8 cellular contexts compared by ENCODE assay signal in the genomic region with DNA sequence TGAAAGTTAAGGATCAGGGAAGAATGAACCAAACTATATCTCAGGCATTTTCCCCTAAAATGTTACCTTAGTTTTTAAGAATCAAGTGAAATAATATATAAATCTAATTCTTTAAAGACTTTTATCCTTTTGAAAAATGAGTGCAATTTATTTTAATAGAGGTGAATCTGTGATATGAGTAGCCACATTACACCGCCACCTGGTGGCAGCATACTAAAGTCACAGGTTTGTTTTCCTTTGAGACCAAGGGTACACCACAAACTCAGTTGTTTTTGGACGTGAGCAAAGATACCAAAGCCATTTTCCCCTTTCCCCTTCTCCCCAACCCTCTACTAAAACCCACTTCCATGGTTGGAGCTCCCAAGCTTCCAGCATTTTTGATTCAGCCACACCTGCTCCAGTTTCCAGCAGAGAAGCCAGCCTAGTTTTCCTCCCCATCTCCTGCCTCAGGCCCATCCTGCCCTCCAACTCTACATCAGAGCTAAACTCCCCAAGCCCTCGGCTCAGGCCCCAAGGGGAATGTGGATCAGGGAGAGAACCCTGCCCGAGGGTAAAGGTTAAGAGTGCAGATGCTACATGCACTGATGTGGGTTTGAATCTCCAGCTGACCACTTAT. TPM values are rescaled to one million over a fixed set of nuclear protein-coding genes. Genes with fewer than 3 reads are reported as not detected.
DNase-seq lines count a peak whose midpoint lies in the region; ATAC-seq and TF ChIP-seq lines count a peak whose summit lies in the region.

No MANE protein-coding gene starts in this region.

- POLR2A ChIA-PET in activated CD8-positive, alpha-beta T cell treated with anti-CD3 and anti-CD28 coated beads for 36 hours (lab: Charles Lee), result interaction anchor here (0.6 to 0.8 kb wide), 2 partner anchors 305 to 366 kb away, joined by 3 read pairs; no protein-coding TSS in a partner anchor

- peaks cover 4% of the 10 kb centered on the region for H3K4me1 Mint-ChIP-seq in activated CD8-positive, alpha-beta T cell treated with anti-CD3 and anti-CD28 coated beads for 36 hours (ENCODE audit: low read depth)
- H3K4me1 Mint-ChIP-seq in effector memory CD8-positive, alpha-beta T cell (ENCODE audit: low read depth in 2 of 2), result peaks cover 5 to 6% of the 10 kb centered on the region in 2 donors

- peaks cover 4% of the 10 kb centered on the region for H3K9me3 Mint-ChIP-seq in activated CD8-positive, alpha-beta T cell treated with anti-CD3 and anti-CD28 coated beads for 36 hours
- H3K9me3 Mint-ChIP-seq in effector memory CD8-positive, alpha-beta T cell, result peaks cover 0 to 4% of the 10 kb centered on the region in 2 donors

- no peak overlapping the region for H3K4me3 Mint-ChIP-seq in activated CD8-positive, alpha-beta T cell treated with anti-CD3 and anti-CD28 coated beads for 36 hours
- no peak overlapping the region for H3K4me3 Mint-ChIP-seq in effector memory CD8-positive, alpha-beta T cell

- DNase-seq in activated CD4-positive, CD25-positive, alpha-beta regulatory T cell (lab: John Stamatoyannopoulos, UW), result peak; percentile 31 to 55 (median 50)
- DNase-seq in NCI-H446 (lab: John Stamatoyannopoulos, UW) (peak; percentile 71 to 80), mucosa of descending colon (peak in 2 of 3 donors; percentile 51 to 82)
- peak; percentile 87 for DNase-seq in activated CD8-positive, alpha-beta T cell treated with anti-CD3 and anti-CD28 coated beads for 36 hours
- DNase-seq in effector memory CD8-positive, alpha-beta T cell, result peak; percentile 52 to 62 (median 55)
- DNase-seq in stimulated activated CD8-positive, alpha-beta memory T cell treated with anti-CD3 and anti-CD28 coated beads, Interleukin-7, amount 100 ng/mL, for 24 hours (ENCODE audit: low read depth), result peak; percentile 54

- no peaks in the 10 kb centered on the region for H3K4me1 ChIP-seq in mucosa of descending colon (ENCODE audit: low read depth)

- H3K27ac Mint-ChIP-seq in activated CD8-positive, alpha-beta T cell treated with anti-CD3 and anti-CD28 coated beads for 36 hours, result no peak overlapping the region
- peak overlapping the region in 1 of 2 donors; percentile 29 for H3K27ac Mint-ChIP-seq in effector memory CD8-positive, alpha-beta T cell

- H3K36me3 ChIP-seq in mucosa of descending colon (ENCODE audit: low read depth), result no peaks in the 10 kb centered on the region

- peak; percentile 88 for TF ChIP-seq CTCF in activated CD8-positive, alpha-beta T cell treated with anti-CD3 and anti-CD28 coated beads for 36 hours (IDR thresholded peaks at IDR 0.05)
- peak; percentile 52 for TF ChIP-seq CTCF in mucosa of descending colon (IDR thresholded peaks at IDR 0.05)

- intact Hi-C loops in activated CD8-positive, alpha-beta T cell treated with anti-CD3 and anti-CD28 coated beads for 36 hours (cut with micrococcal nuclease), result loop anchor here (10.0 kb wide), 1 partner anchor 116 kb away; no protein-coding TSS in a partner anchor
- intact Hi-C loops in mucosa of descending colon (cut with DNase I, micrococcal nuclease), result loop anchor here in 1 of 2 donors (10.0 kb wide), 1 partner anchor 116 kb away; no protein-coding TSS in a partner anchor

- ATAC-seq in activated CD4-positive, CD25-positive, alpha-beta regulatory T cell treated with anti-CD3 and anti-CD28 coated beads, Interleukin-2, amount 50 U/mL, for 24 hours, result no peak
- peak; percentile 69 for ATAC-seq in activated CD8-positive, alpha-beta T cell treated with anti-CD3 and anti-CD28 coated beads for 36 hours
- ATAC-seq in effector memory CD8-positive, alpha-beta T cell (replicated peaks), result peak; percentile 70
- peak; percentile 65 for ATAC-seq in mucosa of descending colon
- ATAC-seq in HG03469 (IDR thresholded peaks at IDR 0.05; ENCODE audit: unreplicated experiment), result no peak

- CTCF ChIA-PET in activated CD8-positive, alpha-beta T cell treated with anti-CD3 and anti-CD28 coated beads for 36 hours (lab: Charles Lee), result interaction anchor here (0.6 to 3.5 kb wide), 45 partner anchors 15 to 314 kb away, joined by 3 to 77 read pairs (median 4); no protein-coding TSS in a partner anchor

- no peaks in the 10 kb centered on the region for H3K9me3 ChIP-seq in mucosa of descending colon

- H3K27me3 Mint-ChIP-seq in activated CD8-positive, alpha-beta T cell treated with anti-CD3 and anti-CD28 coated beads for 36 hours, result no peaks in the 10 kb centered on the region
- H3K27me3 Mint-ChIP-seq in effector memory CD8-positive, alpha-beta T cell, result no peaks in the 10 kb centered on the region

- H3K36me3 Mint-ChIP-seq in activated CD8-positive, alpha-beta T cell treated with anti-CD3 and anti-CD28 coated beads for 36 hours (ENCODE audit: low read depth), result no peaks in the 10 kb centered on the region
- H3K36me3 Mint-ChIP-seq in effector memory CD8-positive, alpha-beta T cell (ENCODE audit: insufficient read depth), result peaks cover 3% of the 10 kb centered on the region

- no peak overlapping the region for H3K4me3 ChIP-seq in mucosa of descending colon

RNA-seq across cellular contexts. Expression of a gene that starts 22.9 kb away (rescaled TPM):
- total RNA-seq in activated CD8-positive, alpha-beta T cell treated with anti-CD3 and anti-CD28 coated beads for 36 hours, result 10 to 100 TPM; 13.4 to 14.5 TPM
- total RNA-seq in mucosa of descending colon, result 10 to 100 TPM; 31.0 to 43.5 (median 37.0) TPM

Comparison
In these comparisons a context has a peak if more than half of its experiments do, and no peak if none do; other contexts are left out.
1. ATAC-seq: peak in activated CD8-positive, alpha-beta T cell treated with anti-CD3 and anti-CD28 coated beads for 36 hours (single experiment), effector memory CD8-positive, alpha-beta T cell (single experiment) and mucosa of descending colon (single experiment); none in activated CD4-positive, CD25-positive, alpha-beta regulatory T cell treated with anti-CD3 and anti-CD28 coated beads, Interleukin-2, amount 50 U/mL, for 24 hours (0 of 2) and HG03469 (single experiment).
2. Peak in every context shown above with its lines, with median percentiles within 50 percentile points of each other: DNase-seq.